In genomic region chrX:82362990-82363389, GRCh38 we compare ENCODE assay signal across 28 cellular contexts.
"Had no signal": no experiment of that assay in that cellular context is flagged by ENCODE, and none has a peak within 500 bp of the region (broad histone marks: within the 10 kb centered on the region; RNA-seq: fewer than 3 reads in every experiment).

No MANE protein-coding gene starts in this region.

- DNase-seq: colonic mucosa; cortex of kidney; dermis blood vessel endothelial cell; dorsolateral prefrontal cortex; effector CD4-positive, alpha-beta T cell; effector CD8-positive, alpha-beta T cell; effector memory CD4-positive, alpha-beta T cell; effector memory CD8-positive, alpha-beta T cell; endodermal cell; erythroblast; esophagus squamous epithelium; foreskin fibroblast; foreskin keratinocyte; foreskin melanocyte; gastrocnemius medialis; glutamatergic neuron; head of caudate nucleus; heart left ventricle; heart right ventricle had no signal

- H3K4me1 ChIP-seq: colonic mucosa, esophagus muscularis mucosa, esophagus squamous epithelium, foreskin keratinocyte, gastrocnemius medialis, gastroesophageal sphincter, heart left ventricle, heart right ventricle had no signal

- H3K4me3 ChIP-seq: colonic mucosa, coronary artery, dorsolateral prefrontal cortex, esophagus muscularis mucosa, esophagus squamous epithelium, gastrocnemius medialis, gastroesophageal sphincter, heart left ventricle, heart right ventricle had no signal

- H3K9me3 ChIP-seq: colonic mucosa, esophagus muscularis mucosa, esophagus squamous epithelium, gastrocnemius medialis, gastroesophageal sphincter, heart left ventricle had no signal

- ATAC-seq: effector memory CD8-positive, alpha-beta T cell; esophagus mucosa; foreskin keratinocyte; gastrocnemius medialis; gastroesophageal sphincter; heart left ventricle; heart right ventricle had no signal

- H3K27me3 ChIP-seq: colonic mucosa, esophagus muscularis mucosa, esophagus squamous epithelium, foreskin keratinocyte, gastrocnemius medialis, gastroesophageal sphincter, heart left ventricle, heart right ventricle had no signal

- H3K27ac ChIP-seq: colonic mucosa, coronary artery, dorsolateral prefrontal cortex, epithelial cell of prostate, esophagus muscularis mucosa, esophagus squamous epithelium, foreskin keratinocyte, gastrocnemius medialis, gastroesophageal sphincter, heart left ventricle, heart right ventricle had no signal

- FAIRE-seq: colon, endometrium, endothelial cell of umbilical vein, frontal cortex had no signal

- H3K36me3 ChIP-seq: colonic mucosa, esophagus muscularis mucosa, esophagus squamous epithelium, gastrocnemius medialis, gastroesophageal sphincter, heart left ventricle, heart right ventricle had no signal
